34 cellular contexts compared by ENCODE assay signal in genomic region chr1:159469921-159470595, GRCh38. TPM values are rescaled to one million over a fixed set of nuclear protein-coding genes. Genes with fewer than 3 reads are reported as not detected.
DNase-seq lines count a peak whose midpoint lies in the region; ATAC-seq, FAIRE-seq and TF ChIP-seq lines count a peak whose summit lies in the region.
"Had no signal": no experiment of that assay in that cellular context is flagged by ENCODE, and none has a peak within 500 bp of the region (broad histone marks: within the 10 kb centered on the region; RNA-seq: fewer than 3 reads in every experiment).

No MANE protein-coding gene starts in this region.

- peaks cover 7% of the 10 kb centered on the region for H3K4me1 Mint-ChIP-seq in WTC11
- H3K4me1 Mint-ChIP-seq: activated naive CD8-positive, alpha-beta T cell treated with anti-CD3 and anti-CD28 coated beads, Interleukin-2, amount 10 ng/mL, durations not matched to agents 7 days and 5 days; CD8-positive, alpha-beta memory T cell had no signal

- H3K36me3 ChIP-seq in right atrium auricular region: no peaks in the 10 kb centered on the region
- no peaks in the 10 kb centered on the region for H3K36me3 ChIP-seq in kidney (ENCODE audit: control insufficient read depth in 1 of 2, insufficient read depth in 2 of 2, low read length in 2 of 2)
- H3K36me3 ChIP-seq: BE2C, spleen, tibial nerve had no signal

- H3K27me3 Mint-ChIP-seq in WTC11 (ENCODE audit: low read depth): no peaks in the 10 kb centered on the region
- H3K27me3 Mint-ChIP-seq: activated naive CD8-positive, alpha-beta T cell treated with anti-CD3 and anti-CD28 coated beads, Interleukin-2, amount 10 ng/mL, durations not matched to agents 7 days and 5 days had no signal

- H3K4me1 ChIP-seq in right atrium auricular region (peaks cover 0 to 6% of the 10 kb centered on the region in 2 donors), kidney (ENCODE audit: control insufficient read depth in 1 of 2, insufficient read depth in 1 of 2, low read depth in 1 of 2, low read length in 2 of 2) (no peaks in the 10 kb centered on the region)
- H3K4me1 ChIP-seq: BE2C, spleen, tibial nerve had no signal

- intact Hi-C loops in cardiac septum (cut with DNase I): no loop called here
- intact Hi-C loops in lower leg skin (cut with DNase I; ENCODE audit: low total_unique reads): no loop called here
- intact Hi-C loops in kidney (cut with DNase I): no loop called here

- POLR2A ChIA-PET in WTC11 (lab: Charles Lee): no interaction called here

- H3K9me3 ChIP-seq in right atrium auricular region (no peaks in the 10 kb centered on the region), kidney (ENCODE audit: control insufficient read depth in 1 of 2, low read length in 2 of 2) (no peaks in the 10 kb centered on the region)
- H3K9me3 ChIP-seq: BE2C, spleen, tibial nerve had no signal

- no peak for TF ChIP-seq POLR2A in lower leg skin (IDR thresholded peaks at IDR 0.05)

- no peak for DNase-seq in right atrium auricular region (ENCODE audit: low spot score)
- DNase-seq in cardiac septum (ENCODE audit: low spot score): no peak
- DNase-seq in WTC11 (ENCODE audit: low spot score): peak; percentile 10
- DNase-seq in left kidney (ENCODE audit: low read depth, low spot score): peak; percentile 4
- no peak for DNase-seq in lower leg skin (ENCODE audit: low spot score in 2 of 2)
- no peak for DNase-seq in HUDEP-2 (lab: John Stamatoyannopoulos, UW; ENCODE audit: unreplicated experiment in 76 of 76)
- no peak for DNase-seq in cerebellar cortex (ENCODE audit: low spot score)
- DNase-seq in kidney: no peak
- DNase-seq: activated CD4-positive, alpha-beta T cell treated with anti-CD3 and anti-CD28 coated beads for 4 hours; activated gamma-delta T cell; activated naive CD8-positive, alpha-beta T cell treated with anti-CD3 and anti-CD28 coated beads, Interleukin-2, amount 10 ng/mL, durations not matched to agents 7 days and 5 days; activated T-cell treated with anti-CD3 and anti-CD28 coated beads, Interleukin-2, amount 50 U/mL, for 1 hour; BE2C; CD8-positive, alpha-beta memory T cell; DMS53; glutamatergic neuron; kidney glomerular epithelial cell; mesenchymal stem cell; MV-4-11; NCI-H146; NCI-H2107; NCI-H446; NCI-H774; spleen had no signal

- peak; percentile 47; the same call in 1 of the 2 replicates for ATAC-seq in WTC11
- ATAC-seq: HCT116; natural killer cell treated with Interleukin-12 subunit alpha and Interleukin-12 subunit beta and Interleukin-15 and Interleukin-18, amount 100 ng/mL, for 72 hours had no signal

- WGBS in lower leg skin, 2 donors: 46 to 49% methylated on average over 5 of the region's 5 CpGs

- no peaks in the 10 kb centered on the region for H3K27me3 ChIP-seq in right atrium auricular region
- H3K27me3 ChIP-seq: BE2C, spleen, tibial nerve had no signal

- H3K9ac ChIP-seq in kidney (ENCODE audit: low read length in 2 of 2): no peak overlapping the region
- H3K9ac ChIP-seq: KMS-11 had no signal

- H3K27ac ChIP-seq in right atrium auricular region (peak overlapping the region; percentile 9 to 31), kidney (ENCODE audit: low read depth in 2 of 2, low read length in 2 of 2) (no peak overlapping the region)
- H3K27ac ChIP-seq: KMS-11, RWPE1, spleen, tibial nerve had no signal

- no peak for TF ChIP-seq CTCF in right atrium auricular region (IDR thresholded peaks at IDR 0.05)
- TF ChIP-seq CTCF in WTC11 (IDR thresholded peaks at IDR 0.05): no peak
- no peak for TF ChIP-seq CTCF in lower leg skin (IDR thresholded peaks at IDR 0.05)
- no peak for TF ChIP-seq CTCF in kidney (IDR thresholded peaks at IDR 0.05; ENCODE audit: borderline replicate concordance, extremely low read depth, insufficient read depth)

- H3K4me3 ChIP-seq in right atrium auricular region (no peak overlapping the region), lower leg skin (ENCODE audit: low read depth, poor library complexity, severe bottlenecking) (no peak overlapping the region), kidney (ENCODE audit: low read length in 2 of 2) (no peak overlapping the region)
- H3K4me3 ChIP-seq: spleen, tibial nerve had no signal

- no peak overlapping the region for H3K4me3 Mint-ChIP-seq in WTC11
- H3K4me3 Mint-ChIP-seq: activated naive CD8-positive, alpha-beta T cell treated with anti-CD3 and anti-CD28 coated beads, Interleukin-2, amount 10 ng/mL, durations not matched to agents 7 days and 5 days; CD8-positive, alpha-beta memory T cell; natural killer cell treated with Interleukin-12 subunit alpha and Interleukin-12 subunit beta and Interleukin-15 and Interleukin-18, amount 100 ng/mL, for 72 hours had no signal

- no peaks in the 10 kb centered on the region for H3K9me3 Mint-ChIP-seq in WTC11
- H3K9me3 Mint-ChIP-seq: activated naive CD8-positive, alpha-beta T cell treated with anti-CD3 and anti-CD28 coated beads, Interleukin-2, amount 10 ng/mL, durations not matched to agents 7 days and 5 days; CD8-positive, alpha-beta memory T cell had no signal

- FAIRE-seq in kidney (lab: Jason Lieb, UNC): no peak

- CTCF ChIA-PET in WTC11 (lab: Charles Lee): no interaction called here

- no peak overlapping the region for H3K27ac Mint-ChIP-seq in WTC11
- H3K27ac Mint-ChIP-seq: activated naive CD8-positive, alpha-beta T cell treated with anti-CD3 and anti-CD28 coated beads, Interleukin-2, amount 10 ng/mL, durations not matched to agents 7 days and 5 days; CD8-positive, alpha-beta memory T cell; natural killer cell treated with Interleukin-12 subunit alpha and Interleukin-12 subunit beta and Interleukin-15 and Interleukin-18, amount 100 ng/mL, for 72 hours had no signal

- no peaks in the 10 kb centered on the region for H3K36me3 Mint-ChIP-seq in WTC11
- H3K36me3 Mint-ChIP-seq: activated naive CD8-positive, alpha-beta T cell treated with anti-CD3 and anti-CD28 coated beads, Interleukin-2, amount 10 ng/mL, durations not matched to agents 7 days and 5 days; CD8-positive, alpha-beta memory T cell; natural killer cell treated with Interleukin-12 subunit alpha and Interleukin-12 subunit beta and Interleukin-15 and Interleukin-18, amount 100 ng/mL, for 72 hours had no signal

TF ChIP-seq in WTC11, 78 proteins besides CTCF, POLR2A, EP300 and RAD21:
- no peak for TF ChIP-seq PREB (CRISPR knock-in tag; IDR thresholded peaks at IDR 0.05; ENCODE audit: borderline replicate concordance)

RNA-seq across cellular contexts. Expression of gene OR10J1, which starts 30.5 kb away (rescaled TPM):
- total RNA-seq in right atrium auricular region: not detected
- total RNA-seq in cardiac septum: not detected
- not detected in 3 replicates for total RNA-seq in WTC11 (2021)
- total RNA-seq in lower leg skin: not detected
- total RNA-seq in kidney: not detected
- polyA plus RNA-seq in kidney (ENCODE audit: insufficient read depth, low read depth, low replicate concordance): not detected
- total RNA-seq: A673; activated CD8-positive, alpha-beta memory T cell treated with anti-CD3 and anti-CD28 coated beads for 36 hours; activated naive CD8-positive, alpha-beta T cell treated with anti-CD3 and anti-CD28 coated beads, Interleukin-2, amount 10 ng/mL, durations not matched to agents 7 days and 5 days; CD8-positive, alpha-beta memory T cell; natural killer cell treated with Interleukin-12 subunit alpha and Interleukin-12 subunit beta and Interleukin-15 and Interleukin-18, amount 100 ng/mL, for 72 hours; omental fat pad; renal cortical epithelial cell; spleen; T-helper 2 cell treated with Interferon-gamma antibody and Interleukin-4, amounts not matched to agents 100 ng/mL and 5 ng/mL, for 36 hours; tibial nerve had no signal
- polyA plus RNA-seq: CD8-positive, alpha-beta memory T cell; spleen had no signal

RNA-seq across cellular contexts. Expression of gene OR10J4, which starts 38.1 kb away (rescaled TPM):
- not detected for total RNA-seq in right atrium auricular region
- not detected for total RNA-seq in cardiac septum
- total RNA-seq in WTC11 (2021): not detected in 3 replicates
- not detected for total RNA-seq in lower leg skin
- total RNA-seq in kidney: not detected
- polyA plus RNA-seq in kidney (ENCODE audit: insufficient read depth, low read depth, low replicate concordance): not detected
- total RNA-seq: A673; activated CD8-positive, alpha-beta memory T cell treated with anti-CD3 and anti-CD28 coated beads for 36 hours; activated naive CD8-positive, alpha-beta T cell treated with anti-CD3 and anti-CD28 coated beads, Interleukin-2, amount 10 ng/mL, durations not matched to agents 7 days and 5 days; CD8-positive, alpha-beta memory T cell; natural killer cell treated with Interleukin-12 subunit alpha and Interleukin-12 subunit beta and Interleukin-15 and Interleukin-18, amount 100 ng/mL, for 72 hours; omental fat pad; renal cortical epithelial cell; spleen; T-helper 2 cell treated with Interferon-gamma antibody and Interleukin-4, amounts not matched to agents 100 ng/mL and 5 ng/mL, for 36 hours; tibial nerve had no signal
- polyA plus RNA-seq: CD8-positive, alpha-beta memory T cell; spleen had no signal

Comparison
In these comparisons a context has a peak if more than half of its experiments do, and no peak if none do; other contexts are left out.
1. DNase-seq: peak in WTC11 (single experiment) and left kidney (single experiment); none in right atrium auricular region (single experiment), cardiac septum (single experiment), lower leg skin (0 of 2), HUDEP-2 (0 of 76), cerebellar cortex (single experiment) and kidney (single experiment).
2. H3K27ac ChIP-seq: peak in right atrium auricular region (2 of 2); none in kidney (0 of 2).